8 cellular contexts compared by ENCODE assay signal in genomic region chr7:91264924-91265681, GRCh38. TPM values are rescaled to one million over a fixed set of nuclear protein-coding genes. Genes with fewer than 3 reads are reported as not detected.
DNase-seq lines count a peak whose midpoint lies in the region; ATAC-seq and TF ChIP-seq lines count a peak whose summit lies in the region.

No MANE protein-coding gene starts in this region.

- H3K27me3 ChIP-seq in DOHH2 (ENCODE audit: control insufficient read depth, low read length) (peaks cover 44% of the 10 kb centered on the region), mammary epithelial cell (ENCODE audit: insufficient read depth, low read length) (no peaks in the 10 kb centered on the region), skeletal muscle tissue (ENCODE audit: control insufficient read depth in 3 of 3, insufficient read depth in 3 of 3, low read length in 3 of 3) (no peaks in the 10 kb centered on the region)

- H2AFZ ChIP-seq in mammary epithelial cell (ENCODE audit: low read depth, low read length), result peak overlapping the region; percentile 83

- WGBS in mammary epithelial cell (ENCODE audit: low coverage, missing lambda C conversion rate), result 2% methylated on average over 27 of the region's 78 CpGs

- in situ Hi-C loops in mammary epithelial cell (cut with MboI; ENCODE audit: low sequenced_read_pairs in 2 of 2), result loop anchor here in 1 of 2 donors (10.0 kb wide), 1 partner anchor 180 kb away; no protein-coding TSS in a partner anchor

- H3K4me2 ChIP-seq in DOHH2 (ENCODE audit: low read length), result peak overlapping the region; percentile 83
- peak overlapping the region; percentile 91 for H3K4me2 ChIP-seq in mammary epithelial cell (ENCODE audit: insufficient read depth, low read depth, low read length)

- H4K20me1 ChIP-seq in DOHH2 (ENCODE audit: control insufficient read depth, insufficient read depth, low read depth, low read length) (no peaks in the 10 kb centered on the region), mammary epithelial cell (ENCODE audit: insufficient read depth, low read length) (no peaks in the 10 kb centered on the region)

- TF ChIP-seq CTCF in DOHH2 (IDR thresholded peaks at IDR 0.05; ENCODE audit: low read depth, low read length, poor library complexity, severe bottlenecking), result peak; percentile 9
- no peak for TF ChIP-seq CTCF in mammary epithelial cell (conservative IDR thresholded peaks at IDR 0.05 in 1 of 2, IDR thresholded peaks at IDR 0.05 in 1 of 2; ENCODE audit: extremely low read depth in 1 of 2, insufficient read depth in 1 of 2, low read depth in 1 of 2, low read length in 2 of 2)

- no peaks in the 10 kb centered on the region for H3F3A ChIP-seq in DOHH2 (ENCODE audit: control insufficient read depth, insufficient read depth)

- H3K36me3 ChIP-seq in DOHH2 (ENCODE audit: control insufficient read depth, low read length), result no peaks in the 10 kb centered on the region
- no peaks in the 10 kb centered on the region for H3K36me3 ChIP-seq in mammary epithelial cell (ENCODE audit: insufficient read depth, low read length)
- peaks cover 0 to 2% (median 2%) of the 10 kb centered on the region in 3 donors for H3K36me3 ChIP-seq in skeletal muscle tissue (ENCODE audit: control insufficient read depth in 3 of 3, insufficient read depth in 3 of 3, low read length in 3 of 3)

- DNase-seq in NOMO-1 treated with DMSO at 0.1 percent for 48 hours (lab: John Stamatoyannopoulos, UW; ENCODE audit: unreplicated experiment) (peak; percentile 81), mammary epithelial cell (peak; percentile 79), iris pigment epithelial cell (ENCODE audit: low read depth) (peak; percentile 83)

- intact Hi-C loops in mammary epithelial cell (cut with micrococcal nuclease), result loop anchor here (1.0 to 5.0 kb wide), 4 partner anchors 98 to 371 kb away; no protein-coding TSS in a partner anchor

- H3K27ac ChIP-seq in DOHH2 (ENCODE audit: low read depth, low read length) (no peak overlapping the region), mammary epithelial cell (ENCODE audit: insufficient read depth, low read depth, low read length) (peak overlapping the region; percentile 53), skeletal muscle tissue (ENCODE audit: low read depth, low read length) (peak overlapping the region; percentile 78)

- no TSS peak for BruUV-seq in mammary epithelial cell (replicated peaks; lab: Mats Ljungman, UMichigan)

- peak overlapping the region; percentile 78 for H3K4me3 ChIP-seq in DOHH2 (ENCODE audit: low read length)
- H3K4me3 ChIP-seq in mammary epithelial cell (replicated peaks in 1 of 3; ENCODE audit: insufficient read depth in 1 of 3, low read depth in 2 of 3, low read length in 3 of 3), result peak overlapping the region; percentile 63 to 78 (median 74)
- H3K4me3 ChIP-seq in skeletal muscle tissue (ENCODE audit: low read length in 3 of 3), result peak overlapping the region; percentile 86 to 95 (median 94)

- H3K79me2 ChIP-seq in DOHH2 (ENCODE audit: control insufficient read depth, low read length) (no peaks in the 10 kb centered on the region), mammary epithelial cell (ENCODE audit: insufficient read depth, low read length) (peaks cover 13% of the 10 kb centered on the region)

- dilution Hi-C loops in mammary epithelial cell (cut with HindIII; ENCODE audit: low sequenced_read_pairs), result no loop called here

- CTCF ChIA-PET in mammary epithelial cell (lab: Charles Lee; ENCODE audit: low non-redundant PET), result interaction anchor here (0.6 to 0.8 kb wide), 2 partner anchors 14 to 439 kb away, joined by 3 read pairs; no protein-coding TSS in a partner anchor

- H3K4me1 ChIP-seq in DOHH2 (ENCODE audit: control insufficient read depth, low read length), result peaks cover 22% of the 10 kb centered on the region
- peaks cover 22% of the 10 kb centered on the region for H3K4me1 ChIP-seq in mammary epithelial cell (ENCODE audit: insufficient read depth, low read length)
- peaks cover 15 to 26% (median 17%) of the 10 kb centered on the region in 3 donors for H3K4me1 ChIP-seq in skeletal muscle tissue (ENCODE audit: control insufficient read depth in 3 of 3, insufficient read depth in 3 of 3, low read length in 3 of 3)

- H3K9ac ChIP-seq in mammary epithelial cell (ENCODE audit: insufficient read depth, low read length) (no peak overlapping the region), skeletal muscle tissue (ENCODE audit: low read depth in 1 of 3, low read length in 3 of 3) (peak overlapping the region; percentile 55 to 68 (median 64))

- H3K9me2 ChIP-seq in DOHH2 (replicated peaks; ENCODE audit: control insufficient read depth, low read length), result no peaks in the 10 kb centered on the region

- ATAC-seq in GM21360 (IDR thresholded peaks at IDR 0.05; ENCODE audit: unreplicated experiment) (peak; percentile 45), HG03521 (IDR thresholded peaks at IDR 0.05; ENCODE audit: unreplicated experiment) (peak; percentile 35), GM18520 (IDR thresholded peaks at IDR 0.05; ENCODE audit: unreplicated experiment) (no peak)

- H3K9me3 ChIP-seq in DOHH2 (ENCODE audit: control insufficient read depth, insufficient read depth, low read length) (no peaks in the 10 kb centered on the region), mammary epithelial cell (replicated peaks; ENCODE audit: insufficient read depth, low read length) (no peaks in the 10 kb centered on the region), skeletal muscle tissue (ENCODE audit: control insufficient read depth in 3 of 3, low read length in 3 of 3) (no peaks in the 10 kb centered on the region)

RNA-seq across cellular contexts. Expression of gene FZD1, which starts 0.9 kb away (rescaled TPM):
- total RNA-seq in mammary epithelial cell (10 to 100 TPM in 1 of 2 donors, 1 to 10 TPM in 1; 3.0 to 17.7 TPM), skeletal muscle tissue (11.5 TPM)
- polyA plus RNA-seq in mammary epithelial cell, result 3.0 TPM
- 1.7 TPM for polyA minus RNA-seq in mammary epithelial cell
